In the genomic region with DNA sequence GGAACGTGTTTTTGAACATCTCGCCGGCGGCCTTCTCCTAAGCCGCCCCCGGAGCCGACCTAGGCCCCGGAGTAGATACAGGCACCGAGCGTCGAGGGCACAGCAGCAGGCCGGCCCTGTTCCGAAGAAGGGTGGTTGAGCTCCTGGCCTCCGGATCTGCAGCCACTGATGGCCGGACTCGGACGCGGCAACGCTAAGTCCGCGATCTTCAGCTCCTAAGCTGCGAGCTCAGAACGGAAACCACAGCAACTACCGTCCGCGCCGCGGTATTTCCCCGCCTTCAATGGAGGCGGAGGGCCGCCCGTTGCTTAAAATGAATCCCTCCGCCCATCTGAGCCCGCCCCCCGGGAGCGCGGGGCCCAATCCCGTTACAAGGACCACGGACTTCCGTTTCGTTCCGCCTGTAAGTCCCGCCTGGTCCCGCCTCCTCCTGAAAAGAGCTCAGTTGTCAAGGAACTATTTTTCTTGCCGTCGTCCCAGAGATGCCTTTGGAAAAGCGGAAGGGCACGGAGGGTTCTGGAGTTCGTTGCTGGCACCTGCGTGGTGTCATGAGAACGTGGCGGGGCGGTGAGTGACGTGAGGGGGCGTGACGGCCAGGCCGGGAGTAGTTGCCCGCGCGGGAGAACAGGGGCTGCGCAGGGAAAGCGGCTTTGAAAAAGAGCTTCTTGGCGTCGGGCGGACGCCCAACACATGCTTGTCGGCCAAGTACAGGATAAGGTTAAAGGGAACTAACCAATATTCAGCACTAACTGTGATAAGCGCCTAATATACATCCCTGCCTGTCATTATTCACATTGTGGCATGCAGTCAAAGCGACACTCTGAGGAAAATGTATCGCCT, we compare ENCODE assay signal across 1 cellular context.
TF ChIP-seq lines count a peak whose summit lies in the region.

A gene (minus strand): TSS at position 285 of the 840 bp plus-strand sequence. CDS start 266 bp downstream, at position 19.

TF ChIP-seq in K562, 482 proteins besides CTCF, POLR2A, EP300 and RAD21 (continued from another document and continues in another):
- TF ChIP-seq POLR2B (IDR thresholded peaks at IDR 0.05; ENCODE audit: low read depth, partially characterized antibody) (peak; percentile 75), RBM34 (IDR thresholded peaks at IDR 0.05; ENCODE audit: borderline replicate concordance, insufficient read depth, low read length) (no peak), MBD2 (IDR thresholded peaks at IDR 0.05; ENCODE audit: borderline replicate concordance, low read depth) (peak; percentile 82), FOXK1 (CRISPR knock-in tag; IDR thresholded peaks at IDR 0.05; ENCODE audit: borderline replicate concordance) (0 out of 2 replicates have a peak, but pooled peaks have one; percentile 55), TOE1 (IDR thresholded peaks at IDR 0.05; ENCODE audit: borderline replicate concordance) (peak; percentile 90), TOE1 (CRISPR knock-in tag; IDR thresholded peaks at IDR 0.05; ENCODE audit: borderline replicate concordance, low read depth) (0 out of 2 replicates have a peak, but pooled peaks have one; percentile 34), NFRKB (IDR thresholded peaks at IDR 0.05; ENCODE audit: low read depth) (peak; percentile 85), CHCHD3 (CRISPR knock-in tag; IDR thresholded peaks at IDR 0.05) (no peak), POU5F1 (IDR thresholded peaks at IDR 0.05; ENCODE audit: borderline replicate concordance, low read depth, low read length, partially characterized antibody) (no peak), SMARCE1 (IDR thresholded peaks at IDR 0.05) (no peak; the same call in 1 of the 2 replicates), IFI16 (CRISPR knock-in tag; IDR thresholded peaks at IDR 0.05) (no peak), ZBTB8A (IDR thresholded peaks at IDR 0.05; ENCODE audit: partially characterized antibody) (no peak), ZNF77 (CRISPR knock-in tag; IDR thresholded peaks at IDR 0.05) (no peak), HIVEP1 (CRISPR knock-in tag; IDR thresholded peaks at IDR 0.05) (0 out of 2 replicates have a peak, but pooled peaks have one; percentile 69), PML (IDR thresholded peaks at IDR 0.05; ENCODE audit: low read length) (peak; percentile 43; the same call in 1 of the 2 replicates), LEF1 (IDR thresholded peaks at IDR 0.05) (peak; percentile 85), ZFX (CRISPR knock-in tag; IDR thresholded peaks at IDR 0.05) (peak; percentile 87), ZNF445 (CRISPR knock-in tag; IDR thresholded peaks at IDR 0.05; ENCODE audit: low read depth) (no peak), ZKSCAN3 (CRISPR knock-in tag; IDR thresholded peaks at IDR 0.05) (no peak), MCM5 (IDR thresholded peaks at IDR 0.05; ENCODE audit: low read depth) (no peak), DACH1 (IDR thresholded peaks at IDR 0.05; ENCODE audit: partially characterized antibody) (no peak), TCFL5 (CRISPR knock-in tag; conservative IDR thresholded peaks at IDR 0.05) (no peak), HMG20A (CRISPR knock-in tag; conservative IDR thresholded peaks at IDR 0.05) (no peak), MYBL2 (IDR thresholded peaks at IDR 0.05; ENCODE audit: low read depth) (peak; percentile 82), MYBL2 (CRISPR knock-in tag; IDR thresholded peaks at IDR 0.05; ENCODE audit: borderline replicate concordance) (no peak), KLF6 (CRISPR knock-in tag; IDR thresholded peaks at IDR 0.05; ENCODE audit: borderline replicate concordance) (no peak), RUNX1 (IDR thresholded peaks at IDR 0.05; ENCODE audit: low read depth) (no peak; the same call in 1 of the 2 replicates), POLR2AphosphoS2 (IDR thresholded peaks at IDR 0.05; ENCODE audit: low read length) (no peak)
- TF ChIP-seq, protein P1, sequence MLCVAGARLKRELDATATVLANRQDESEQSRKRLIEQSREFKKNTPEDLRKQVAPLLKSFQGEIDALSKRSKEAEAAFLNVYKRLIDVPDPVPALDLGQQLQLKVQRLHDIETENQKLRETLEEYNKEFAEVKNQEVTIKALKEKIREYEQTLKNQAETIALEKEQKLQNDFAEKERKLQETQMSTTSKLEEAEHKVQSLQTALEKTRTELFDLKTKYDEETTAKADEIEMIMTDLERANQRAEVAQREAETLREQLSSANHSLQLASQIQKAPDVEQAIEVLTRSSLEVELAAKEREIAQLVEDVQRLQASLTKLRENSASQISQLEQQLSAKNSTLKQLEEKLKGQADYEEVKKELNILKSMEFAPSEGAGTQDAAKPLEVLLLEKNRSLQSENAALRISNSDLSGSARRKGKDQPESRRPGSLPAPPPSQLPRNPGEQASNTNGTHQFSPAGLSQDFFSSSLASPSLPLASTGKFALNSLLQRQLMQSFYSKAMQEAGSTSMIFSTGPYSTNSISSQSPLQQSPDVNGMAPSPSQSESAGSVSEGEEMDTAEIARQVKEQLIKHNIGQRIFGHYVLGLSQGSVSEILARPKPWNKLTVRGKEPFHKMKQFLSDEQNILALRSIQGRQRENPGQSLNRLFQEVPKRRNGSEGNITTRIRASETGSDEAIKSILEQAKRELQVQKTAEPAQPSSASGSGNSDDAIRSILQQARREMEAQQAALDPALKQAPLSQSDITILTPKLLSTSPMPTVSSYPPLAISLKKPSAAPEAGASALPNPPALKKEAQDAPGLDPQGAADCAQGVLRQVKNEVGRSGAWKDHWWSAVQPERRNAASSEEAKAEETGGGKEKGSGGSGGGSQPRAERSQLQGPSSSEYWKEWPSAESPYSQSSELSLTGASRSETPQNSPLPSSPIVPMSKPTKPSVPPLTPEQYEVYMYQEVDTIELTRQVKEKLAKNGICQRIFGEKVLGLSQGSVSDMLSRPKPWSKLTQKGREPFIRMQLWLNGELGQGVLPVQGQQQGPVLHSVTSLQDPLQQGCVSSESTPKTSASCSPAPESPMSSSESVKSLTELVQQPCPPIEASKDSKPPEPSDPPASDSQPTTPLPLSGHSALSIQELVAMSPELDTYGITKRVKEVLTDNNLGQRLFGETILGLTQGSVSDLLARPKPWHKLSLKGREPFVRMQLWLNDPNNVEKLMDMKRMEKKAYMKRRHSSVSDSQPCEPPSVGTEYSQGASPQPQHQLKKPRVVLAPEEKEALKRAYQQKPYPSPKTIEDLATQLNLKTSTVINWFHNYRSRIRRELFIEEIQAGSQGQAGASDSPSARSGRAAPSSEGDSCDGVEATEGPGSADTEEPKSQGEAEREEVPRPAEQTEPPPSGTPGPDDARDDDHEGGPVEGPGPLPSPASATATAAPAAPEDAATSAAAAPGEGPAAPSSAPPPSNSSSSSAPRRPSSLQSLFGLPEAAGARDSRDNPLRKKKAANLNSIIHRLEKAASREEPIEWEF (CRISPR knock-in tag; IDR thresholded peaks at IDR 0.05) = no peak
- TF ChIP-seq, protein P2, sequence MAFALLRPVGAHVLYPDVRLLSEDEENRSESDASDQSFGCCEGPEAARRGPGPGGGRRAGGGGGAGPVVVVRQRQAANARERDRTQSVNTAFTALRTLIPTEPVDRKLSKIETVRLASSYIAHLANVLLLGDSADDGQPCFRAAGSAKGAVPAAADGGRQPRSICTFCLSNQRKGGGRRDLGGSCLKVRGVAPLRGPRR (CRISPR knock-in tag; IDR thresholded peaks at IDR 0.05) = no peak
- TF ChIP-seq, protein P3, sequence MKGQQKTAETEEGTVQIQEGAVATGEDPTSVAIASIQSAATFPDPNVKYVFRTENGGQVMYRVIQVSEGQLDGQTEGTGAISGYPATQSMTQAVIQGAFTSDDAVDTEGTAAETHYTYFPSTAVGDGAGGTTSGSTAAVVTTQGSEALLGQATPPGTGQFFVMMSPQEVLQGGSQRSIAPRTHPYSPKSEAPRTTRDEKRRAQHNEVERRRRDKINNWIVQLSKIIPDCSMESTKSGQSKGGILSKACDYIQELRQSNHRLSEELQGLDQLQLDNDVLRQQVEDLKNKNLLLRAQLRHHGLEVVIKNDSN (CRISPR knock-in tag; IDR thresholded peaks at IDR 0.05) = peak; percentile 75
- TF ChIP-seq, protein P4, sequence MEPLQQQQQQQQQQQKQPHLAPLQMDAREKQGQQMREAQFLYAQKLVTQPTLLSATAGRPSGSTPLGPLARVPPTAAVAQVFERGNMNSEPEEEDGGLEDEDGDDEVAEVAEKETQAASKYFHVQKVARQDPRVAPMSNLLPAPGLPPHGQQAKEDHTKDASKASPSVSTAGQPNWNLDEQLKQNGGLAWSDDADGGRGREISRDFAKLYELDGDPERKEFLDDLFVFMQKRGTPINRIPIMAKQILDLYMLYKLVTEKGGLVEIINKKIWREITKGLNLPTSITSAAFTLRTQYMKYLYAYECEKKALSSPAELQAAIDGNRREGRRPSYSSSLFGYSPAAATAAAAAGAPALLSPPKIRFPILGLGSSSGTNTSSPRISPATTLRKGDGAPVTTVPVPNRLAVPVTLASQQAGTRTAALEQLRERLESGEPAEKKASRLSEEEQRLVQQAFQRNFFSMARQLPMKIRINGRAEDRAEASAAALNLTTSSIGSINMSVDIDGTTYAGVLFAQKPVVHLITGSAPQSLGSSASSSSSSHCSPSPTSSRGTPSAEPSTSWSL (CRISPR knock-in tag; IDR thresholded peaks at IDR 0.05; ENCODE audit: borderline replicate concordance) = 0 out of 2 replicates have a peak, but pooled peaks have one; percentile 39
- TF ChIP-seq, protein P5, sequence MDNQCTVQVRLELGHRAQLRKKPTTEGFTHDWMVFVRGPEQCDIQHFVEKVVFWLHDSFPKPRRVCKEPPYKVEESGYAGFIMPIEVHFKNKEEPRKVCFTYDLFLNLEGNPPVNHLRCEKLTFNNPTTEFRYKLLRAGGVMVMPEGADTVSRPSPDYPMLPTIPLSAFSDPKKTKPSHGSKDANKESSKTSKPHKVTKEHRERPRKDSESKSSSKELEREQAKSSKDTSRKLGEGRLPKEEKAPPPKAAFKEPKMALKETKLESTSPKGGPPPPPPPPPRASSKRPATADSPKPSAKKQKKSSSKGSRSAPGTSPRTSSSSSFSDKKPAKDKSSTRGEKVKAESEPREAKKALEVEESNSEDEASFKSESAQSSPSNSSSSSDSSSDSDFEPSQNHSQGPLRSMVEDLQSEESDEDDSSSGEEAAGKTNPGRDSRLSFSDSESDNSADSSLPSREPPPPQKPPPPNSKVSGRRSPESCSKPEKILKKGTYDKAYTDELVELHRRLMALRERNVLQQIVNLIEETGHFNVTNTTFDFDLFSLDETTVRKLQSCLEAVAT (IDR thresholded peaks at IDR 0.05) = peak in 1 of 2 experiments; percentile 51; a peak in 1 of 4 replicates
- TF ChIP-seq, protein P6, sequence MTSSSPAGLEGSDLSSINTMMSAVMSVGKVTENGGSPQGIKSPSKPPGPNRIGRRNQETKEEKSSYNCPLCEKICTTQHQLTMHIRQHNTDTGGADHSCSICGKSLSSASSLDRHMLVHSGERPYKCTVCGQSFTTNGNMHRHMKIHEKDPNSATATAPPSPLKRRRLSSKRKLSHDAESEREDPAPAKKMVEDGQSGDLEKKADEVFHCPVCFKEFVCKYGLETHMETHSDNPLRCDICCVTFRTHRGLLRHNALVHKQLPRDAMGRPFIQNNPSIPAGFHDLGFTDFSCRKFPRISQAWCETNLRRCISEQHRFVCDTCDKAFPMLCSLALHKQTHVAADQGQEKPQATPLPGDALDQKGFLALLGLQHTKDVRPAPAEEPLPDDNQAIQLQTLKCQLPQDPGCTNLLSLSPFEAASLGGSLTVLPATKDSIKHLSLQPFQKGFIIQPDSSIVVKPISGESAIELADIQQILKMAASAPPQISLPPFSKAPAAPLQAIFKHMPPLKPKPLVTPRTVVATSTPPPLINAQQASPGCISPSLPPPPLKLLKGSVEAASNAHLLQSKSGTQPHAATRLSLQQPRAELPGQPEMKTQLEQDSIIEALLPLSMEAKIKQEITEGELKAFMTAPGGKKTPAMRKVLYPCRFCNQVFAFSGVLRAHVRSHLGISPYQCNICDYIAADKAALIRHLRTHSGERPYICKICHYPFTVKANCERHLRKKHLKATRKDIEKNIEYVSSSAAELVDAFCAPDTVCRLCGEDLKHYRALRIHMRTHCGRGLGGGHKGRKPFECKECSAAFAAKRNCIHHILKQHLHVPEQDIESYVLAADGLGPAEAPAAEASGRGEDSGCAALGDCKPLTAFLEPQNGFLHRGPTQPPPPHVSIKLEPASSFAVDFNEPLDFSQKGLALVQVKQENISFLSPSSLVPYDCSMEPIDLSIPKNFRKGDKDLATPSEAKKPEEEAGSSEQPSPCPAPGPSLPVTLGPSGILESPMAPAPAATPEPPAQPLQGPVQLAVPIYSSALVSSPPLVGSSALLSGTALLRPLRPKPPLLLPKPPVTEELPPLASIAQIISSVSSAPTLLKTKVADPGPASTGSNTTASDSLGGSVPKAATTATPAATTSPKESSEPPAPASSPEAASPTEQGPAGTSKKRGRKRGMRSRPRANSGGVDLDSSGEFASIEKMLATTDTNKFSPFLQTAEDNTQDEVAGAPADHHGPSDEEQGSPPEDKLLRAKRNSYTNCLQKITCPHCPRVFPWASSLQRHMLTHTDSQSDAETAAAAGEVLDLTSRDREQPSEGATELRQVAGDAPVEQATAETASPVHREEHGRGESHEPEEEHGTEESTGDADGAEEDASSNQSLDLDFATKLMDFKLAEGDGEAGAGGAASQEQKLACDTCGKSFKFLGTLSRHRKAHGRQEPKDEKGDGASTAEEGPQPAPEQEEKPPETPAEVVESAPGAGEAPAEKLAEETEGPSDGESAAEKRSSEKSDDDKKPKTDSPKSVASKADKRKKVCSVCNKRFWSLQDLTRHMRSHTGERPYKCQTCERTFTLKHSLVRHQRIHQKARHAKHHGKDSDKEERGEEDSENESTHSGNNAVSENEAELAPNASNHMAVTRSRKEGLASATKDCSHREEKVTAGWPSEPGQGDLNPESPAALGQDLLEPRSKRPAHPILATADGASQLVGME (CRISPR knock-in tag; IDR thresholded peaks at IDR 0.05) = peak; percentile 55; the same call in 1 of the 2 replicates
- TF ChIP-seq, protein P7, sequence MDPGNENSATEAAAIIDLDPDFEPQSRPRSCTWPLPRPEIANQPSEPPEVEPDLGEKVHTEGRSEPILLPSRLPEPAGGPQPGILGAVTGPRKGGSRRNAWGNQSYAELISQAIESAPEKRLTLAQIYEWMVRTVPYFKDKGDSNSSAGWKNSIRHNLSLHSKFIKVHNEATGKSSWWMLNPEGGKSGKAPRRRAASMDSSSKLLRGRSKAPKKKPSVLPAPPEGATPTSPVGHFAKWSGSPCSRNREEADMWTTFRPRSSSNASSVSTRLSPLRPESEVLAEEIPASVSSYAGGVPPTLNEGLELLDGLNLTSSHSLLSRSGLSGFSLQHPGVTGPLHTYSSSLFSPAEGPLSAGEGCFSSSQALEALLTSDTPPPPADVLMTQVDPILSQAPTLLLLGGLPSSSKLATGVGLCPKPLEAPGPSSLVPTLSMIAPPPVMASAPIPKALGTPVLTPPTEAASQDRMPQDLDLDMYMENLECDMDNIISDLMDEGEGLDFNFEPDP (CRISPR knock-in tag; IDR thresholded peaks at IDR 0.05) = peak; percentile 44; the same call in 1 of the 2 replicates
- TF ChIP-seq, protein P8, sequence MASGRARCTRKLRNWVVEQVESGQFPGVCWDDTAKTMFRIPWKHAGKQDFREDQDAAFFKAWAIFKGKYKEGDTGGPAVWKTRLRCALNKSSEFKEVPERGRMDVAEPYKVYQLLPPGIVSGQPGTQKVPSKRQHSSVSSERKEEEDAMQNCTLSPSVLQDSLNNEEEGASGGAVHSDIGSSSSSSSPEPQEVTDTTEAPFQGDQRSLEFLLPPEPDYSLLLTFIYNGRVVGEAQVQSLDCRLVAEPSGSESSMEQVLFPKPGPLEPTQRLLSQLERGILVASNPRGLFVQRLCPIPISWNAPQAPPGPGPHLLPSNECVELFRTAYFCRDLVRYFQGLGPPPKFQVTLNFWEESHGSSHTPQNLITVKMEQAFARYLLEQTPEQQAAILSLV (tag; IDR thresholded peaks at IDR 0.05) = no peak
- TF ChIP-seq, protein P9, sequence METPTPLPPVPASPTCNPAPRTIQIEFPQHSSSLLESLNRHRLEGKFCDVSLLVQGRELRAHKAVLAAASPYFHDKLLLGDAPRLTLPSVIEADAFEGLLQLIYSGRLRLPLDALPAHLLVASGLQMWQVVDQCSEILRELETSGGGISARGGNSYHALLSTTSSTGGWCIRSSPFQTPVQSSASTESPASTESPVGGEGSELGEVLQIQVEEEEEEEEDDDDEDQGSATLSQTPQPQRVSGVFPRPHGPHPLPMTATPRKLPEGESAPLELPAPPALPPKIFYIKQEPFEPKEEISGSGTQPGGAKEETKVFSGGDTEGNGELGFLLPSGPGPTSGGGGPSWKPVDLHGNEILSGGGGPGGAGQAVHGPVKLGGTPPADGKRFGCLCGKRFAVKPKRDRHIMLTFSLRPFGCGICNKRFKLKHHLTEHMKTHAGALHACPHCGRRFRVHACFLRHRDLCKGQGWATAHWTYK (CRISPR knock-in tag; IDR thresholded peaks at IDR 0.05) = peak; percentile 76; the same call in 1 of the 2 replicates
